ENCODE assay signal across 26 cellular contexts in the genomic region with DNA sequence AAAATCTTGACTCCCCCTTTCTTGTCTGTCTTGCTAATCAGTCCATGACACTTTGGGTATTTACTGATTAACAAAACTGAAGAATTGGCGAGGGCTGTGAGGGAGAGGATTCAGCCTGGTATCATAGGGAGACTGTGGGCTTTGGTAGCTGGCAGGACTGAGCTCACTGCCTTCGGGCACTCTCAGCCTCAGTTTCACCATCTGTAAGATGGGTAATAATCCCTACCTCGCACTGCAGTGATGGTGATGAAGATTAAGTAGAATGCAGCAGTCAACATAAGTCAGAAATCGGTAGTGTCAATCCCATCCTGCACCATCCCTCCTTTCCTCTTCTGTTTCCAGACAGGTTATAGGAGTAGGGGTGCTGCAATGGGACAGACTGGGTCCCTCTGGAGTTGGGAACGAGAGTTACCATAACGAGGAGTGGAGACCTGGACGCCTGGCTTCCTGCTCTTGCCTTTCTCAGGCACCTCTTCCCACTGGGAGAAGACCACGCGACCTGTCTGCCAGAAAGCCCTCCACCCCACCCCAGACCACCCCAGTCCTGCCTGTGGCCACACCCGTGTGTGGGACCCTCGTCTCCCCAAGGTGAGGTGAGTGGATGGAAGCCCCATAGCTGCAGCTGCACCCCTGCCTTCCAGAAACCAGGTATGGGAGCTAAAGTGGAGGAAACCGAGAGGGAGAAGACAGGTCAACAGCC.
DNase-seq lines count a peak whose midpoint lies in the region; ATAC-seq and TF ChIP-seq lines count a peak whose summit lies in the region.
"Had no signal": no experiment of that assay in that cellular context is flagged by ENCODE, and none has a peak within 500 bp of the region (broad histone marks: within the 10 kb centered on the region; RNA-seq: fewer than 3 reads in every experiment).

No MANE protein-coding gene starts in this region.

- H3K27ac Mint-ChIP-seq in H9: peak overlapping the region in 1 of 3 experiments; percentile 98; a peak in 2 of 7 replicates
- peak overlapping the region; percentile 67 for H3K27ac Mint-ChIP-seq in stimulated activated naive B cell treated with anti-CD40 and anti-IgM and Interleukin-4, amounts not matched to agents 10 μg/mL and 1 μg/mL and 100 μg/mL, for 72 hours
- H3K27ac Mint-ChIP-seq: activated naive CD8-positive, alpha-beta T cell treated with anti-CD3 and anti-CD28 coated beads, Interleukin-2, amount 50 U/mL, for 24 hours; effector memory CD8-positive, alpha-beta T cell; stimulated activated effector memory CD8-positive, alpha-beta T cell treated with anti-CD3 and anti-CD28 coated beads, Interleukin-12 subunit alpha, Interleukin-12 subunit beta, amount 100 ng/mL, for 72 hours; T-cell had no signal

- no CpG with 5 or more reads among the region's 12 CpGs for WGBS in H9 (ENCODE audit: extremely low coverage, insufficient read length, low lambda C conversion rate)
- no CpG with 5 or more reads among the region's 12 CpGs for WGBS in mesendoderm (ENCODE audit: extremely low coverage, insufficient coverage, low lambda C conversion rate)

- H3K23ac ChIP-seq in H9 (ENCODE audit: insufficient read length, low read depth, low read length): no peak overlapping the region
- no peak overlapping the region for H3K23ac ChIP-seq in mesendoderm (ENCODE audit: low read length)

- H3K27ac ChIP-seq in ACC112 (ENCODE audit: low read depth, low read length) (no peak overlapping the region), H9 (ENCODE audit: insufficient read length, low read depth, low read length) (no peak overlapping the region), mesendoderm (ENCODE audit: low read depth, low read length) (no peak overlapping the region)

- no peak overlapping the region for H2BK12ac ChIP-seq in H9 (ENCODE audit: insufficient read length, low read depth, low read length)

- H2BK5ac ChIP-seq in H9 (ENCODE audit: insufficient read length, low read length) (no peak overlapping the region), mesendoderm (ENCODE audit: low read length) (no peak overlapping the region)

- H3K9me3 Mint-ChIP-seq in H9: no peaks in the 10 kb centered on the region; a peak in 1 of 5 replicates
- H3K9me3 Mint-ChIP-seq in stimulated activated naive B cell treated with anti-CD40 and anti-IgM and Interleukin-4, amounts not matched to agents 10 μg/mL and 1 μg/mL and 100 μg/mL, for 72 hours: no peaks in the 10 kb centered on the region
- H3K9me3 Mint-ChIP-seq: activated naive CD8-positive, alpha-beta T cell treated with anti-CD3 and anti-CD28 coated beads, Interleukin-2, amount 50 U/mL, for 24 hours; activated T-cell treated with anti-CD3 and anti-CD28 coated beads, Interleukin-2, amount 50 U/mL, for 4 hours; effector memory CD8-positive, alpha-beta T cell; stimulated activated effector memory CD8-positive, alpha-beta T cell treated with anti-CD3 and anti-CD28 coated beads, Interleukin-12 subunit alpha, Interleukin-12 subunit beta, amount 100 ng/mL, for 72 hours; T-cell had no signal

- H3K9me3 ChIP-seq in H9 (ENCODE audit: control insufficient read depth, low read depth, low read length): no peaks in the 10 kb centered on the region
- H3K9me3 ChIP-seq: left lung had no signal

- no peak overlapping the region; the same call in 1 of the 2 replicates for H3K14ac ChIP-seq in H9 (ENCODE audit: insufficient read depth, low read length)

- H3K27me3 Mint-ChIP-seq in H9 (ENCODE audit: low read depth): no peaks in the 10 kb centered on the region; the same call in none of the 2 replicates
- H3K27me3 Mint-ChIP-seq in stimulated activated naive B cell treated with anti-CD40 and anti-IgM and Interleukin-4, amounts not matched to agents 10 μg/mL and 1 μg/mL and 100 μg/mL, for 72 hours: peaks cover 5% of the 10 kb centered on the region in 2 donors

- H2BK120ac ChIP-seq in H9 (ENCODE audit: low read depth, low read length, poor library complexity, severe bottlenecking): no peak overlapping the region
- no peak overlapping the region for H2BK120ac ChIP-seq in mesendoderm (ENCODE audit: low read depth, low read length)

- no peak overlapping the region for H3K4ac ChIP-seq in H9 (ENCODE audit: low read depth, low read length)
- no peak overlapping the region for H3K4ac ChIP-seq in mesendoderm (ENCODE audit: low read depth, low read length)

- H3K36me3 ChIP-seq in ACC112 (ENCODE audit: insufficient read depth, low read length) (no peaks in the 10 kb centered on the region), mesendoderm (ENCODE audit: control insufficient read depth, insufficient read depth, low read length) (no peaks in the 10 kb centered on the region)
- H3K36me3 ChIP-seq: left lung had no signal

- H3K23me2 ChIP-seq in H9 (ENCODE audit: insufficient read length, low read depth, low read length, poor library complexity, severe bottlenecking): no peaks in the 10 kb centered on the region

- no peak overlapping the region for H2AK5ac ChIP-seq in H9 (ENCODE audit: insufficient read length, low read length)
- no peak overlapping the region for H2AK5ac ChIP-seq in mesendoderm (ENCODE audit: low read length)

- ATAC-seq in stimulated activated naive B cell treated with anti-CD40 and anti-IgM and Interleukin-4, amounts not matched to agents 10 μg/mL and 1 μg/mL and 100 μg/mL, for 72 hours (replicated peaks): no peak
- no peak for ATAC-seq in HG02981 (IDR thresholded peaks at IDR 0.05; ENCODE audit: unreplicated experiment)
- ATAC-seq: activated naive CD8-positive, alpha-beta T cell treated with anti-CD3 and anti-CD28 coated beads, Interleukin-2, amount 50 U/mL, for 24 hours; activated T-cell treated with anti-CD3 and anti-CD28 coated beads, Interleukin-2, amount 50 U/mL, for 4 hours; effector memory CD8-positive, alpha-beta T cell; GM12878; right cardiac atrium; stimulated activated effector memory CD8-positive, alpha-beta T cell treated with anti-CD3 and anti-CD28 coated beads, Interleukin-12 subunit alpha, Interleukin-12 subunit beta, amount 100 ng/mL, for 72 hours; T-cell had no signal

- H2AFZ ChIP-seq in ACC112 (ENCODE audit: low read length, unreplicated experiment) (peak overlapping the region; percentile 76), H9 (ENCODE audit: low read length) (no peak overlapping the region)

- H4K5ac ChIP-seq in H9 (ENCODE audit: insufficient read length, low read depth, low read length) (peak overlapping the region; percentile 56), mesendoderm (ENCODE audit: low read length) (no peak overlapping the region)

- H4K91ac ChIP-seq in H9 (ENCODE audit: insufficient read length, low read depth, low read length): peak overlapping the region; percentile 22

- H3K27me3 ChIP-seq in ACC112 (ENCODE audit: insufficient read depth, low read length): no peaks in the 10 kb centered on the region
- no peaks in the 10 kb centered on the region for H3K27me3 ChIP-seq in H9 (ENCODE audit: insufficient read depth, low read length)
- H3K27me3 ChIP-seq in mesendoderm (ENCODE audit: insufficient read depth, low read length, poor library complexity): no peaks in the 10 kb centered on the region
- H3K27me3 ChIP-seq: left lung had no signal

- no peaks in the 10 kb centered on the region for H4K20me1 ChIP-seq in H9 (ENCODE audit: control insufficient read depth, insufficient read depth, insufficient read length)

- TF ChIP-seq CTCF in H9 (conservative IDR thresholded peaks at IDR 0.05): no peak

- H3K4me2 ChIP-seq in H9 (ENCODE audit: insufficient read depth, insufficient read length, low read length) (no peak overlapping the region), mesendoderm (ENCODE audit: low read length) (no peak overlapping the region)

- H3K4me1 ChIP-seq in ACC112 (ENCODE audit: control insufficient read depth, insufficient read depth, low read length, unreplicated experiment): peaks cover 11% of the 10 kb centered on the region
- peaks cover 13% of the 10 kb centered on the region; the same call in 1 of the 2 replicates for H3K4me1 ChIP-seq in H9 (ENCODE audit: insufficient read depth, low read length)
- H3K4me1 ChIP-seq in mesendoderm (ENCODE audit: control insufficient read depth, low read depth, low read length): peaks cover 7% of the 10 kb centered on the region

- H3K4me1 Mint-ChIP-seq in H9: peaks cover 61 to 69% of the 10 kb centered on the region in 2 experiments
- H3K4me1 Mint-ChIP-seq in stimulated activated naive B cell treated with anti-CD40 and anti-IgM and Interleukin-4, amounts not matched to agents 10 μg/mL and 1 μg/mL and 100 μg/mL, for 72 hours: peaks cover 11 to 30% of the 10 kb centered on the region in 2 donors

- H3K56ac ChIP-seq in H9 (ENCODE audit: insufficient read length, low read depth, low read length) (no peak overlapping the region), mesendoderm (ENCODE audit: low read length) (no peak overlapping the region)

- no peak overlapping the region for H3T11ph ChIP-seq in H9 (ENCODE audit: low read length)

- H3K36me3 Mint-ChIP-seq in H9 (ENCODE audit: insufficient read depth in 1 of 3, low read depth in 3 of 3): peaks cover 0 to 2% (median 0%) of the 10 kb centered on the region in 3 experiments; a peak in 1 of 7 replicates
- H3K36me3 Mint-ChIP-seq in stimulated activated naive B cell treated with anti-CD40 and anti-IgM and Interleukin-4, amounts not matched to agents 10 μg/mL and 1 μg/mL and 100 μg/mL, for 72 hours: no peaks in the 10 kb centered on the region
- H3K36me3 Mint-ChIP-seq: stimulated activated effector memory CD8-positive, alpha-beta T cell treated with anti-CD3 and anti-CD28 coated beads, Interleukin-12 subunit alpha, Interleukin-12 subunit beta, amount 100 ng/mL, for 72 hours; T-cell had no signal

- no peak overlapping the region for H4K8ac ChIP-seq in H9 (replicated peaks; ENCODE audit: insufficient read length, low read depth, low read length)
- H4K8ac ChIP-seq in mesendoderm (ENCODE audit: low read depth, low read length): no peak overlapping the region

- no peak for DNase-seq in H9
- DNase-seq in mesendoderm: no peak
- no peak for DNase-seq in stimulated activated naive B cell treated with anti-CD40 and anti-IgM and Interleukin-4, amounts not matched to agents 10 μg/mL and 1 μg/mL and 100 μg/mL, for 72 hours
- no peak for DNase-seq in activated T-cell treated with anti-CD3 and anti-CD28 coated beads, Interleukin-2, amount 50 U/mL, for 1 hour
- no peak for DNase-seq in Ammon's horn (ENCODE audit: low spot score)
- DNase-seq: activated CD4-positive, alpha-beta T cell treated with anti-CD3 and anti-CD28 coated beads, Interleukin-2, amount 50 U/mL, for 1 hour; activated CD4-positive, CD25-positive, alpha-beta regulatory T cell; activated naive CD8-positive, alpha-beta T cell treated with anti-CD3 and anti-CD28 coated beads, Interleukin-2, amount 50 U/mL, for 24 hours; activated T-cell treated with anti-CD3 and anti-CD28 coated beads, Interleukin-2, amount 50 U/mL, for 4 hours; central memory CD4-positive, alpha-beta T cell; DMS153; effector memory CD8-positive, alpha-beta T cell; erythroblast; KBM-7; left lung; NCI-H1105; NCI-H187; NCI-H446 treated with DMSO at 0.1 percent for 48 hours; NCI-H82; RPMI8226; T-cell had no signal

- H3K79me2 ChIP-seq in ACC112 (ENCODE audit: control insufficient read depth, insufficient read depth, low read length, unreplicated experiment) (no peaks in the 10 kb centered on the region), H9 (ENCODE audit: insufficient read depth, low read length) (no peaks in the 10 kb centered on the region), mesendoderm (ENCODE audit: control insufficient read depth, insufficient read depth, low read length) (no peaks in the 10 kb centered on the region)

- H3K4me3 ChIP-seq in ACC112 (ENCODE audit: low read depth, low read length): no peak overlapping the region
- no peak overlapping the region for H3K4me3 ChIP-seq in mesendoderm (ENCODE audit: low read length)
- H3K4me3 ChIP-seq: GM12878 had no signal

- no peak overlapping the region for H2BK15ac ChIP-seq in H9 (ENCODE audit: low read depth, low read length)
- no peak overlapping the region for H2BK15ac ChIP-seq in mesendoderm (replicated peaks; ENCODE audit: low read depth)

- H3K18ac ChIP-seq in H9 (ENCODE audit: insufficient read length, low read depth, low read length) (no peak overlapping the region), mesendoderm (ENCODE audit: low read length) (peak overlapping the region; percentile 2)

- H3K4me3 Mint-ChIP-seq in H9: no peak overlapping the region
- no peak overlapping the region for H3K4me3 Mint-ChIP-seq in stimulated activated naive B cell treated with anti-CD40 and anti-IgM and Interleukin-4, amounts not matched to agents 10 μg/mL and 1 μg/mL and 100 μg/mL, for 72 hours
- H3K4me3 Mint-ChIP-seq: activated naive CD8-positive, alpha-beta T cell treated with anti-CD3 and anti-CD28 coated beads, Interleukin-2, amount 50 U/mL, for 24 hours; activated T-cell treated with anti-CD3 and anti-CD28 coated beads, Interleukin-2, amount 50 U/mL, for 4 hours; effector memory CD8-positive, alpha-beta T cell; stimulated activated effector memory CD8-positive, alpha-beta T cell treated with anti-CD3 and anti-CD28 coated beads, Interleukin-12 subunit alpha, Interleukin-12 subunit beta, amount 100 ng/mL, for 72 hours; T-cell had no signal

- H3K9ac ChIP-seq in H9 (ENCODE audit: extremely low read depth, insufficient read length, low read length): no peak overlapping the region
- H3K9ac ChIP-seq in mesendoderm (ENCODE audit: low read length): no peak overlapping the region

- no peak overlapping the region for H2BK20ac ChIP-seq in H9 (ENCODE audit: low read depth, low read length, poor library complexity, severe bottlenecking)

- H3K79me1 ChIP-seq in H9 (ENCODE audit: insufficient read depth, low read depth, low read length, poor library complexity, severe bottlenecking) (no peaks in the 10 kb centered on the region), mesendoderm (ENCODE audit: low read length) (no peaks in the 10 kb centered on the region)
